In the genomic region with DNA sequence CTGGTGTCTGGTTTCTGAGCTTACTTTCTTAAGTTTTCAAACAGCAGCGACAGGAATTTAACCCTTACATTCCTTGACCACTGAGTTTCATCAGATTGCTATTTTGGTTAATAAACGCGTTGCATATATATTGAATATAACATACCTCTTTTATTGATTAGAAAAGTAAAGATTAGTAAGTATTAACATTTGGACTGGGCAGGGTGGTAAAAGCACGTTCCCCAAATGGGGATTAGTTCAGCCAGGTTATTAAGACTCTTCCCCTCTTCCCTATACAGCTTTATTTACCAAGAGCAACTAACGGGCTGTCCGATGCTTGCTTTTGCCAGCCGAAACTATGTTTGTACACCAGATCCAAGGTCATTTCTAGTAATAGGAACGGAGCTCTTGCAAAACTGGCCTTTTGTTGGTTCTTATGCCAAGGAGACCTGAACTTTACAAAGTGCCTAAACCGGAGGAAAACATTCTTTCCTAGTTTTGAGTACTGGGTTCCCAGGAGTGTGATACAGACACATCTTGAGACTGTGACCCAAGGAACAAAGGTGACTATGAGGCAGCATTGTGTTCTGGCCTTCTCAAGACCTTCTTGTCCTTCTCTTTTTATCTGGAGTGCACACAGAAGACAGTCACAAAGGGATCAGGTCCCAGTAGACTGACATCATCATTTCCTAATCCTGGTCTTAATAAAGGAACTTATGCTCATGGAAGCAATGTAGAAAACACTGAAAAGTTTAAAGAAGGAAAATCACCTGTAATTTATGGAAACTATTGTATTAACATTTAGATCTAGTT, we compare ENCODE assay signal across 1 cellular context.
TF ChIP-seq lines count a peak whose summit lies in the region.

No MANE protein-coding gene starts in this region.

TF ChIP-seq in HepG2, 621 proteins besides CTCF, POLR2A, EP300 and RAD21 (continued from another document and continues in another):
- no peak for TF ChIP-seq ZNF326 (CRISPR knock-in tag; IDR thresholded peaks at IDR 0.05; ENCODE audit: borderline replicate concordance)
- no peak for TF ChIP-seq POLR2G (IDR thresholded peaks at IDR 0.05; ENCODE audit: low read depth, low read length)
- TF ChIP-seq THAP9 (CRISPR knock-in tag; IDR thresholded peaks at IDR 0.05; ENCODE audit: borderline replicate concordance), result no peak
- no peak for TF ChIP-seq ZNF282 (IDR thresholded peaks at IDR 0.05; ENCODE audit: partially characterized antibody)
- no peak for TF ChIP-seq JUND (CRISPR knock-in tag; IDR thresholded peaks at IDR 0.05)
- TF ChIP-seq KIAA2018 (CRISPR knock-in tag; IDR thresholded peaks at IDR 0.05; ENCODE audit: borderline replicate concordance), result no peak
- no peak for TF ChIP-seq ZNF260 (CRISPR knock-in tag; IDR thresholded peaks at IDR 0.05; ENCODE audit: borderline replicate concordance, low read depth)
- peak; percentile 91; the same call in 1 of the 2 replicates for TF ChIP-seq MEF2D (CRISPR knock-in tag; IDR thresholded peaks at IDR 0.05)
- no peak for TF ChIP-seq ZNF570 (CRISPR knock-in tag; IDR thresholded peaks at IDR 0.05; ENCODE audit: borderline replicate concordance)
- no peak for TF ChIP-seq CAMTA2 (CRISPR knock-in tag; IDR thresholded peaks at IDR 0.05; ENCODE audit: borderline replicate concordance)
- peak; percentile 70; the same call in 1 of the 2 replicates for TF ChIP-seq ZNF614 (CRISPR knock-in tag; IDR thresholded peaks at IDR 0.05; ENCODE audit: borderline replicate concordance)
- TF ChIP-seq, protein P1, sequence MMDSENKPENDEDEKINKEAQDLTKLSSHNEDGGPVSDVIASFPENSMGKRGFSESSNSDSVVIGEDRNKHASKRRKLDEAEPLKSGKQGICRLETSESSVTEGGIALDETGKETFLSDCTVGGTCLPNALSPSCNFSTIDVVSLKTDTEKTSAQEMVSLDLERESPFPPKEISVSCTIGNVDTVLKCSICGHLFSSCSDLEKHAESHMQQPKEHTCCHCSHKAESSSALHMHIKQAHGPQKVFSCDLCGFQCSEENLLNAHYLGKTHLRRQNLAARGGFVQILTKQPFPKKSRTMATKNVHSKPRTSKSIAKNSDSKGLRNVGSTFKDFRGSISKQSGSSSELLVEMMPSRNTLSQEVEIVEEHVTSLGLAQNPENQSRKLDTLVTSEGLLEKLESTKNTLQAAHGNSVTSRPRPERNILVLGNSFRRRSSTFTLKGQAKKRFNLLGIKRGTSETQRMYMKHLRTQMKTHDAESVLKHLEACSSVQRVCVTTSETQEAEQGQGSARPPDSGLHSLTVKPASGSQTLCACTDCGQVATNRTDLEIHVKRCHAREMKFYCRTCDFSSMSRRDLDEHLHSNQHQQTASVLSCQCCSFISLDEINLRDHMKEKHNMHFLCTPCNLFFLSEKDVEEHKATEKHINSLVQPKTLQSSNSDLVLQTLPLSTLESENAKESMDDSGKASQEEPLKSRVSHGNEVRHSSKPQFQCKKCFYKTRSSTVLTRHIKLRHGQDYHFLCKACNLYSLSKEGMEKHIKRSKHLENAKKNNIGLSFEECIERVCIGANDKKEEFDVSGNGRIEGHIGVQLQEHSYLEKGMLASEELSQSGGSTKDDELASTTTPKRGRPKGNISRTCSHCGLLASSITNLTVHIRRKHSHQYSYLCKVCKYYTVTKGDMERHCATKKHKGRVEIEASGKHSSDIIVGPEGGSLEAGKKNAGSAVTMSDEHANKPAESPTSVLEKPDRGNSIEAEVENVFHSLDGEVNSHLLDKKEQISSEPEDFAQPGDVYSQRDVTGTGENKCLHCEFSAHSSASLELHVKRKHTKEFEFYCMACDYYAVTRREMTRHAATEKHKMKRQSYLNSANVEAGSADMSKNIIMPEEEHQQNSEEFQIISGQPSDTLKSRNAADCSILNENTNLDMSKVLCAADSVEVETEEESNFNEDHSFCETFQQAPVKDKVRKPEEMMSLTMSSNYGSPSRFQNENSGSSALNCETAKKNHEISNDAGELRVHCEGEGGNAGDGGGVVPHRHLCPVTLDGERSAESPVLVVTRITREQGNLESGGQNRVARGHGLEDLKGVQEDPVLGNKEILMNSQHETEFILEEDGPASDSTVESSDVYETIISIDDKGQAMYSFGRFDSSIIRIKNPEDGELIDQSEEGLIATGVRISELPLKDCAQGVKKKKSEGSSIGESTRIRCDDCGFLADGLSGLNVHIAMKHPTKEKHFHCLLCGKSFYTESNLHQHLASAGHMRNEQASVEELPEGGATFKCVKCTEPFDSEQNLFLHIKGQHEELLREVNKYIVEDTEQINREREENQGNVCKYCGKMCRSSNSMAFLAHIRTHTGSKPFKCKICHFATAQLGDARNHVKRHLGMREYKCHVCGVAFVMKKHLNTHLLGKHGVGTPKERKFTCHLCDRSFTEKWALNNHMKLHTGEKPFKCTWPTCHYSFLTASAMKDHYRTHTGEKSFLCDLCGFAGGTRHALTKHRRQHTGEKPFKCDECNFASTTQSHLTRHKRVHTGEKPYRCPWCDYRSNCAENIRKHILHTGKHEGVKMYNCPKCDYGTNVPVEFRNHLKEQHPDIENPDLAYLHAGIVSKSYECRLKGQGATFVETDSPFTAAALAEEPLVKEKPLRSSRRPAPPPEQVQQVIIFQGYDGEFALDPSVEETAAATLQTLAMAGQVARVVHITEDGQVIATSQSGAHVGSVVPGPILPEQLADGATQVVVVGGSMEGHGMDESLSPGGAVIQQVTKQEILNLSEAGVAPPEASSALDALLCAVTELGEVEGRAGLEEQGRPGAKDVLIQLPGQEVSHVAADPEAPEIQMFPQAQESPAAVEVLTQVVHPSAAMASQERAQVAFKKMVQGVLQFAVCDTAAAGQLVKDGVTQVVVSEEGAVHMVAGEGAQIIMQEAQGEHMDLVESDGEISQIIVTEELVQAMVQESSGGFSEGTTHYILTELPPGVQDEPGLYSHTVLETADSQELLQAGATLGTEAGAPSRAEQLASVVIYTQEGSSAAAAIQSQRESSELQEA (CRISPR knock-in tag; IDR thresholded peaks at IDR 0.05; ENCODE audit: not compliant biosample characterization), result no peak
- TF ChIP-seq, protein P2, sequence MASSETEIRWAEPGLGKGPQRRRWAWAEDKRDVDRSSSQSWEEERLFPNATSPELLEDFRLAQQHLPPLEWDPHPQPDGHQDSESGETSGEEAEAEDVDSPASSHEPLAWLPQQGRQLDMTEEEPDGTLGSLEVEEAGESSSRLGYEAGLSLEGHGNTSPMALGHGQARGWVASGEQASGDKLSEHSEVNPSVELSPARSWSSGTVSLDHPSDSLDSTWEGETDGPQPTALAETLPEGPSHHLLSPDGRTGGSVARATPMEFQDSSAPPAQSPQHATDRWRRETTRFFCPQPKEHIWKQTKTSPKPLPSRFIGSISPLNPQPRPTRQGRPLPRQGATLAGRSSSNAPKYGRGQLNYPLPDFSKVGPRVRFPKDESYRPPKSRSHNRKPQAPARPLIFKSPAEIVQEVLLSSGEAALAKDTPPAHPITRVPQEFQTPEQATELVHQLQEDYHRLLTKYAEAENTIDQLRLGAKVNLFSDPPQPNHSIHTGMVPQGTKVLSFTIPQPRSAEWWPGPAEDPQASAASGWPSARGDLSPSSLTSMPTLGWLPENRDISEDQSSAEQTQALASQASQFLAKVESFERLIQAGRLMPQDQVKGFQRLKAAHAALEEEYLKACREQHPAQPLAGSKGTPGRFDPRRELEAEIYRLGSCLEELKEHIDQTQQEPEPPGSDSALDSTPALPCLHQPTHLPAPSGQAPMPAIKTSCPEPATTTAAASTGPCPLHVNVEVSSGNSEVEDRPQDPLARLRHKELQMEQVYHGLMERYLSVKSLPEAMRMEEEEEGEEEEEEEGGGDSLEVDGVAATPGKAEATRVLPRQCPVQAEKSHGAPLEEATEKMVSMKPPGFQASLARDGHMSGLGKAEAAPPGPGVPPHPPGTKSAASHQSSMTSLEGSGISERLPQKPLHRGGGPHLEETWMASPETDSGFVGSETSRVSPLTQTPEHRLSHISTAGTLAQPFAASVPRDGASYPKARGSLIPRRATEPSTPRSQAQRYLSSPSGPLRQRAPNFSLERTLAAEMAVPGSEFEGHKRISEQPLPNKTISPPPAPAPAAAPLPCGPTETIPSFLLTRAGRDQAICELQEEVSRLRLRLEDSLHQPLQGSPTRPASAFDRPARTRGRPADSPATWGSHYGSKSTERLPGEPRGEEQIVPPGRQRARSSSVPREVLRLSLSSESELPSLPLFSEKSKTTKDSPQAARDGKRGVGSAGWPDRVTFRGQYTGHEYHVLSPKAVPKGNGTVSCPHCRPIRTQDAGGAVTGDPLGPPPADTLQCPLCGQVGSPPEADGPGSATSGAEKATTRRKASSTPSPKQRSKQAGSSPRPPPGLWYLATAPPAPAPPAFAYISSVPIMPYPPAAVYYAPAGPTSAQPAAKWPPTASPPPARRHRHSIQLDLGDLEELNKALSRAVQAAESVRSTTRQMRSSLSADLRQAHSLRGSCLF (CRISPR knock-in tag; IDR thresholded peaks at IDR 0.05; ENCODE audit: borderline replicate concordance), result no peak
- no peak for TF ChIP-seq SP4 (CRISPR knock-in tag; IDR thresholded peaks at IDR 0.05)
- TF ChIP-seq ZKSCAN8 (CRISPR knock-in tag; IDR thresholded peaks at IDR 0.05; ENCODE audit: borderline replicate concordance), result 0 out of 2 replicates have a peak, but pooled peaks have one; percentile 39
- TF ChIP-seq, protein P3, sequence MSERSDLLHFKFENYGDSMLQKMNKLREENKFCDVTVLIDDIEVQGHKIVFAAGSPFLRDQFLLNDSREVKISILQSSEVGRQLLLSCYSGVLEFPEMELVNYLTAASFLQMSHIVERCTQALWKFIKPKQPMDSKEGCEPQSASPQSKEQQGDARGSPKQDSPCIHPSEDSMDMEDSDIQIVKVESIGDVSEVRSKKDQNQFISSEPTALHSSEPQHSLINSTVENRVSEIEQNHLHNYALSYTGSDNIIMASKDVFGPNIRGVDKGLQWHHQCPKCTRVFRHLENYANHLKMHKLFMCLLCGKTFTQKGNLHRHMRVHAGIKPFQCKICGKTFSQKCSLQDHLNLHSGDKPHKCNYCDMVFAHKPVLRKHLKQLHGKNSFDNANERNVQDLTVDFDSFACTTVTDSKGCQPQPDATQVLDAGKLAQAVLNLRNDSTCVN (CRISPR knock-in tag; IDR thresholded peaks at IDR 0.05; ENCODE audit: borderline replicate concordance), result no peak
